In genomic region chr11:35418282-35418846, GRCh38 we compare ENCODE assay signal across 9 cellular contexts. TPM values are rescaled to one million over a fixed set of nuclear protein-coding genes. Genes with fewer than 3 reads are reported as not detected.
A peak's percentile ranks its signal among the peaks of the same experiment; 100 is the strongest.
DNase-seq lines count a peak whose midpoint lies in the region; ATAC-seq and TF ChIP-seq lines count a peak whose summit lies in the region.
"Had no signal": no experiment of that assay in that cellular context is flagged by ENCODE, and none has a peak within 500 bp of the region (broad histone marks: within the 10 kb centered on the region; RNA-seq: fewer than 3 reads in every experiment).

No MANE protein-coding gene starts in this region.

- no peak overlapping the region for H3K27ac Mint-ChIP-seq in activated CD4-positive, alpha-beta T cell treated with anti-CD3 and anti-CD28 coated beads for 36 hours
- H3K27ac Mint-ChIP-seq in stimulated activated naive CD8-positive, alpha-beta T cell treated with anti-CD3 and anti-CD28 coated beads, Interleukin-15, Interleukin-2, amounts not matched to agents 100 ng/mL and 50 ng/mL, for 24 hours, result no peak overlapping the region

- peak overlapping the region; percentile 49 for H3K4me3 Mint-ChIP-seq in activated CD4-positive, alpha-beta T cell treated with anti-CD3 and anti-CD28 coated beads for 36 hours
- peak overlapping the region; percentile 52 for H3K4me3 Mint-ChIP-seq in stimulated activated naive CD8-positive, alpha-beta T cell treated with anti-CD3 and anti-CD28 coated beads, Interleukin-15, Interleukin-2, amounts not matched to agents 100 ng/mL and 50 ng/mL, for 24 hours

- intact Hi-C loops in activated CD4-positive, alpha-beta T cell treated with anti-CD3 and anti-CD28 coated beads for 36 hours (cut with DNase I, micrococcal nuclease), result loop anchor here in 1 of 2 experiments (5.0 kb wide), 1 partner anchor 69 kb away; no protein-coding TSS in a partner anchor

- peak overlapping the region; percentile 63 for H3K4me3 ChIP-seq in WI38 (ENCODE audit: low read depth, low read length)
- peak overlapping the region; percentile 76 for H3K4me3 ChIP-seq in iPS-15b (ENCODE audit: low read depth, low read length)

- H3K36me3 ChIP-seq in iPS-15b (ENCODE audit: control insufficient read depth, insufficient read depth, low read length), result no peaks in the 10 kb centered on the region

- H3K4me1 ChIP-seq in iPS-15b (ENCODE audit: control insufficient read depth, insufficient read depth, low read length), result peaks cover 5% of the 10 kb centered on the region

- H3K9ac ChIP-seq in iPS-15b (ENCODE audit: low read depth, low read length), result no peak overlapping the region

- CTCF ChIA-PET in activated CD4-positive, alpha-beta T cell treated with anti-CD3 and anti-CD28 coated beads for 36 hours (lab: Charles Lee), result interaction anchor here (0.6 to 1.0 kb wide), 2 partner anchors 419 to 489 kb away, joined by 3 read pairs; no protein-coding TSS in a partner anchor

- POLR2A ChIA-PET in activated CD4-positive, alpha-beta T cell treated with anti-CD3 and anti-CD28 coated beads for 36 hours (lab: Charles Lee), result no interaction called here

- no peaks in the 10 kb centered on the region for H3K36me3 Mint-ChIP-seq in activated CD4-positive, alpha-beta T cell treated with anti-CD3 and anti-CD28 coated beads for 36 hours (ENCODE audit: low read depth)
- H3K36me3 Mint-ChIP-seq in stimulated activated naive CD8-positive, alpha-beta T cell treated with anti-CD3 and anti-CD28 coated beads, Interleukin-15, Interleukin-2, amounts not matched to agents 100 ng/mL and 50 ng/mL, for 24 hours (ENCODE audit: low read depth), result no peaks in the 10 kb centered on the region

- no peaks in the 10 kb centered on the region for H3K9me3 Mint-ChIP-seq in activated CD4-positive, alpha-beta T cell treated with anti-CD3 and anti-CD28 coated beads for 36 hours (ENCODE audit: low read depth)
- no peaks in the 10 kb centered on the region for H3K9me3 Mint-ChIP-seq in stimulated activated naive CD8-positive, alpha-beta T cell treated with anti-CD3 and anti-CD28 coated beads, Interleukin-15, Interleukin-2, amounts not matched to agents 100 ng/mL and 50 ng/mL, for 24 hours

- no peaks in the 10 kb centered on the region for H3K9me3 ChIP-seq in iPS-15b (ENCODE audit: control insufficient read depth, insufficient read depth, low read length)

- no peak for TF ChIP-seq CTCF in WI38 (IDR thresholded peaks at IDR 0.05; ENCODE audit: low read depth, low read length)

- H3K4me1 Mint-ChIP-seq in activated CD4-positive, alpha-beta T cell treated with anti-CD3 and anti-CD28 coated beads for 36 hours, result peaks cover 11% of the 10 kb centered on the region
- peaks cover 17% of the 10 kb centered on the region for H3K4me1 Mint-ChIP-seq in stimulated activated naive CD8-positive, alpha-beta T cell treated with anti-CD3 and anti-CD28 coated beads, Interleukin-15, Interleukin-2, amounts not matched to agents 100 ng/mL and 50 ng/mL, for 24 hours (ENCODE audit: low read depth)

- H3K27me3 ChIP-seq in iPS-15b (ENCODE audit: control insufficient read depth, insufficient read depth, low read length), result peaks cover 75% of the 10 kb centered on the region

- peak; percentile 42 for ATAC-seq in activated CD4-positive, alpha-beta T cell treated with anti-CD3 and anti-CD28 coated beads for 36 hours
- ATAC-seq in left lobe of liver, result no peak
- ATAC-seq in HG03045 (IDR thresholded peaks at IDR 0.05; ENCODE audit: unreplicated experiment), result no peak

- peak; percentile 37 for DNase-seq in activated CD4-positive, alpha-beta T cell treated with anti-CD3 and anti-CD28 coated beads for 36 hours
- DNase-seq in activated CD4-positive, alpha-beta T cell treated with anti-CD3 and anti-CD28 coated beads, Interleukin-2, amount 50 U/mL, for 4 hours, result no peak
- no peak for DNase-seq in left lobe of liver (ENCODE audit: low spot score)
- no peak for DNase-seq in NCI-H1694 (lab: John Stamatoyannopoulos, UW)

- H3K27me3 Mint-ChIP-seq in activated CD4-positive, alpha-beta T cell treated with anti-CD3 and anti-CD28 coated beads for 36 hours, result peaks cover 74% of the 10 kb centered on the region
- H3K27me3 Mint-ChIP-seq in stimulated activated naive CD8-positive, alpha-beta T cell treated with anti-CD3 and anti-CD28 coated beads, Interleukin-15, Interleukin-2, amounts not matched to agents 100 ng/mL and 50 ng/mL, for 24 hours, result peaks cover 83% of the 10 kb centered on the region

RNA-seq across cellular contexts. Expression of gene SLC1A2, which starts 1.0 kb away (rescaled TPM):
- not detected for total RNA-seq in activated CD4-positive, alpha-beta T cell treated with anti-CD3 and anti-CD28 coated beads for 36 hours
- total RNA-seq in left lobe of liver, result 9.1 TPM
- total RNA-seq: kidney epithelial cell had no signal
